Comparison of ENCODE assay signal across 8 cellular contexts in the genomic region with DNA sequence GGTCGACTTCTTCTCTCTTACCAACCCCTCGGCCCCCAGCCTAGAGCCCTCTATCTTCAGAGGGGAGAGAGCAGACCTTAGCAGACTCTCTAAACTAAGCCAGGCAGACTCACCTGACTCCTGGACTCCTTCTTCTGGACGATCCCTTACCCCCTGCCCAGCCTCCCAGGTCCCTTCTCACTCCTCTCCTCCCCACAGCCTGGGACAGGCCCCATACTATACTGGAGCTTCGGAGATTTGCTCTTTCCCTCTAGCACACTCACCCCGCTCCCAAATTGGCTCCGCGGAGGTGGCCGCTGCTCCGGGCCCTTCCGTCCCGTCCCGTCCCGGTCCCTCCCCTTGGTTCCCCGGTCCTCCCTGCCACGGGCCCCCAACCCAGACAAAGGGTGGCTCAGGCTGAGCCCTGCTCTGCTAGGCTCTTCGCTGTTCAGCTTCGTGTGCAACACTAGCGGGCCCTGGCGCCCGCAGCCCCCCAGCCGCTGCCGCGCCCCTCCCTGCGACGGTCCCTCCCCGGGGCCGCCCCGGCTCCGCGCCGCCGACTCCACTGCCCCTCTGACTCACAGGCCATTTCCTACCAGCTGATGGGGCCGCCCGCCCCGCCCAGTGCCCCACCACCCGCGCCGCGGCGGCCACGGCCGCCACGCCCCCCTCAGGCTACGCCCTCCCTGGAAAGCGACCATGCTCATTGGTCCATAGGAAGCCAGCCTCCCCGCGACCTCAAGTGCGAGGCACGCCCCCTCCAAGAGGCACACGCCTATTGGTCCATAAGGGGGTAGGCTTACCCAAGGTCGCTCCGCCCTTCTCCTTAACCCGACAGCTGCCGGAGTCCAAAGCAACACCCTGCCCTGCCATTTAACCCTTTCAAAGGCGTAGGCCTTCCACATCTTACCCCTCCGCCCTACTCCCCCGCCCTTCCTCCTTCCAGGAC. TPM values are rescaled to one million over a fixed set of nuclear protein-coding genes. Genes with fewer than 3 reads are reported as not detected.
DNase-seq lines count a peak whose midpoint lies in the region; ATAC-seq and TF ChIP-seq lines count a peak whose summit lies in the region.

No MANE protein-coding gene starts in this region.

- H3K9me3 ChIP-seq in adipocyte (ENCODE audit: control insufficient read depth, low read length) (no peaks in the 10 kb centered on the region), parathyroid adenoma (ENCODE audit: control insufficient read depth, low read length) (no peaks in the 10 kb centered on the region), tibial nerve (no peaks in the 10 kb centered on the region)

- H3K4me3 ChIP-seq in adipocyte (ENCODE audit: low read length) (peak overlapping the region; percentile 96), parathyroid adenoma (ENCODE audit: low read depth, low read length) (peak overlapping the region; percentile 78), tibial nerve (peak overlapping the region; percentile 68 to 90 (median 76))

- H2AFZ ChIP-seq in parathyroid adenoma: peak overlapping the region; percentile 69

- peaks cover 2% of the 10 kb centered on the region for H3K79me2 ChIP-seq in parathyroid adenoma

- peaks cover 25% of the 10 kb centered on the region for H3K36me3 ChIP-seq in adipocyte (ENCODE audit: control insufficient read depth, insufficient read depth, low read length, severe bottlenecking)
- no peaks in the 10 kb centered on the region for H3K36me3 ChIP-seq in parathyroid adenoma (ENCODE audit: control insufficient read depth, insufficient read depth, low read length)
- H3K36me3 ChIP-seq in tibial nerve: peaks cover 0 to 27% (median 7%) of the 10 kb centered on the region in 3 donors

- intact Hi-C loops in cardiac septum (cut with DNase I): loop anchor here (10.0 kb wide), 2 partner anchors 444 to 494 kb away; partner anchors contain the start of gene TESK1

- ATAC-seq in HG02763 (IDR thresholded peaks at IDR 0.05; ENCODE audit: unreplicated experiment): peak; percentile 76

- H3K4me1 ChIP-seq in adipocyte (ENCODE audit: control insufficient read depth, insufficient read depth, low read length) (peaks cover 52% of the 10 kb centered on the region), parathyroid adenoma (peaks cover 5% of the 10 kb centered on the region), tibial nerve (peaks cover 0 to 64% (median 46%) of the 10 kb centered on the region in 4 donors)

- TF ChIP-seq EP300 in tibial nerve (IDR thresholded peaks at IDR 0.05): peak; percentile 37 to 61

- 1% methylated on average over 35 to 47 of the region's 57 CpGs for WGBS in tibial nerve, 2 donors

- TF ChIP-seq CTCF in GM10266 (IDR thresholded peaks at IDR 0.05; ENCODE audit: control insufficient read depth, insufficient read depth, low read depth, missing control alignments) (no peak), parathyroid adenoma (IDR thresholded peaks at IDR 0.05) (no peak), tibial nerve (IDR thresholded peaks at IDR 0.05) (peak in 1 of 5 experiments; percentile 10)

- DNase-seq in GM10266 (ENCODE audit: extremely low spot score): peak; percentile 97
- peak; percentile 83 to 94 (median 94) for DNase-seq in NCI-H1417 (lab: John Stamatoyannopoulos, UW)
- DNase-seq in SW 1271 (lab: John Stamatoyannopoulos, UW): peak; percentile 84 to 91
- peak; percentile 99 for DNase-seq in adipocyte (ENCODE audit: low read depth)
- DNase-seq in cardiac septum (ENCODE audit: low spot score): peak; percentile 99
- DNase-seq in tibial nerve (ENCODE audit: low spot score in 2 of 2): peak; percentile 97

- H3K9ac ChIP-seq in adipocyte (ENCODE audit: low read length) (peak overlapping the region; percentile 98), parathyroid adenoma (peak overlapping the region; percentile 28)

- peak overlapping the region; percentile 95 for H3K4me2 ChIP-seq in parathyroid adenoma (ENCODE audit: low read length)

- H3K27ac ChIP-seq in parathyroid adenoma (peak overlapping the region; percentile 63), tibial nerve (peak overlapping the region; percentile 90 to 99 (median 93))

- no peaks in the 10 kb centered on the region for H3K27me3 ChIP-seq in adipocyte (replicated peaks; ENCODE audit: control insufficient read depth, insufficient read depth, low read length)
- H3K27me3 ChIP-seq in parathyroid adenoma (ENCODE audit: control insufficient read depth, insufficient read depth, low read length): no peaks in the 10 kb centered on the region
- no peaks in the 10 kb centered on the region for H3K27me3 ChIP-seq in tibial nerve

- TF ChIP-seq POLR2A in tibial nerve (IDR thresholded peaks at IDR 0.05): peak; percentile 47 to 69

RNA-seq across cellular contexts. Expression of gene ATOSB, which starts 4.4 kb away (rescaled TPM):
- total RNA-seq in cardiac septum (20.0 TPM), tibial nerve (10 to 100 TPM; 13.3 to 19.5 (median 14.7) TPM)

RNA-seq across cellular contexts. Expression of gene STOML2, which starts 8.3 kb away (rescaled TPM):
- 95.2 TPM for total RNA-seq in cardiac septum
- 10 to 100 TPM; 67.2 to 97.7 (median 93.7) TPM for total RNA-seq in tibial nerve

RNA-seq across cellular contexts. Expression of gene PIGO, which starts 14.9 kb away (rescaled TPM):
- total RNA-seq in cardiac septum: 9.3 TPM
- total RNA-seq in tibial nerve: 10 to 100 TPM; 16.1 to 23.2 (median 18.7) TPM

RNA-seq across cellular contexts. Expression of gene FANCG, which starts 31.5 kb away (rescaled TPM):
- total RNA-seq in cardiac septum (5.6 TPM), tibial nerve (10 to 100 TPM; 14.4 to 30.8 (median 20.8) TPM)

RNA-seq across cellular contexts. Expression of gene VCP, which starts 38.8 kb away (rescaled TPM):
- total RNA-seq in cardiac septum (309 TPM), tibial nerve (100 to 1,000 TPM; 134 to 190 (median 149) TPM)

Comparison
In these comparisons a context has a peak if more than half of its experiments do, and no peak if none do; other contexts are left out.
1. Peak in every context shown above with its lines: DNase-seq, ATAC-seq, H3K4me3 ChIP-seq and H3K27ac ChIP-seq.